Comparison of ENCODE assay signal across 12 cellular contexts in genomic region chr6:12138377-12138776, GRCh38.
DNase-seq lines count a peak whose midpoint lies in the region; ATAC-seq and TF ChIP-seq lines count a peak whose summit lies in the region.
"Had no signal": no experiment of that assay in that cellular context is flagged by ENCODE, and none has a peak within 500 bp of the region (broad histone marks: within the 10 kb centered on the region; RNA-seq: fewer than 3 reads in every experiment).

No MANE protein-coding gene starts in this region.

- H3K9me3 ChIP-seq in DND-41 (ENCODE audit: insufficient read depth, low read length, severe bottlenecking) (no peaks in the 10 kb centered on the region), ascending aorta (no peaks in the 10 kb centered on the region)
- H3K9me3 ChIP-seq: gastrocnemius medialis had no signal

- H3K9me3 Mint-ChIP-seq in T-helper 2 cell treated with Interferon-gamma antibody and Interleukin-4, amounts not matched to agents 5 μg/mL and 100 μg/mL, for 36 hours: peaks cover 9% of the 10 kb centered on the region
- H3K9me3 Mint-ChIP-seq in activated naive CD4-positive, alpha-beta T cell treated with anti-CD3 and anti-CD28 coated beads, Interleukin-2, amount 50 U/mL, for 24 hours: no peaks in the 10 kb centered on the region
- H3K9me3 Mint-ChIP-seq in natural killer cell treated with Interleukin-12 subunit alpha and Interleukin-12 subunit beta and Interleukin-15 and Interleukin-18, amount 100 ng/mL, for 72 hours: peaks cover 11% of the 10 kb centered on the region

- DNase-seq in DND-41 (peak; percentile 52), posterior vena cava (ENCODE audit: low spot score) (no peak), middle frontal gyrus (ENCODE audit: extremely low spot score, low spot score) (no peak), ascending aorta (ENCODE audit: low spot score in 2 of 2) (no peak)
- DNase-seq in T-helper 2 cell treated with Interferon-gamma antibody and Interleukin-4, amounts not matched to agents 5 μg/mL and 100 μg/mL, for 36 hours (ENCODE audit: low spot score): no peak
- DNase-seq in natural killer cell treated with Interleukin-12 subunit alpha and Interleukin-12 subunit beta and Interleukin-15 and Interleukin-18, amount 100 ng/mL, for 72 hours (ENCODE audit: low spot score): no peak
- DNase-seq: C1 segment of cervical spinal cord; effector CD8-positive, alpha-beta T cell; gastrocnemius medialis; NCI-H226 had no signal

- peak overlapping the region; percentile 80 for H3K27ac Mint-ChIP-seq in T-helper 2 cell treated with Interferon-gamma antibody and Interleukin-4, amounts not matched to agents 5 μg/mL and 100 μg/mL, for 36 hours
- H3K27ac Mint-ChIP-seq in activated naive CD4-positive, alpha-beta T cell treated with anti-CD3 and anti-CD28 coated beads, Interleukin-2, amount 50 U/mL, for 24 hours: no peak overlapping the region
- peak overlapping the region in 1 of 2 donors; percentile 5 for H3K27ac Mint-ChIP-seq in natural killer cell treated with Interleukin-12 subunit alpha and Interleukin-12 subunit beta and Interleukin-15 and Interleukin-18, amount 100 ng/mL, for 72 hours

- peak overlapping the region; percentile 26 for H3K4me3 Mint-ChIP-seq in T-helper 2 cell treated with Interferon-gamma antibody and Interleukin-4, amounts not matched to agents 5 μg/mL and 100 μg/mL, for 36 hours
- H3K4me3 Mint-ChIP-seq in activated naive CD4-positive, alpha-beta T cell treated with anti-CD3 and anti-CD28 coated beads, Interleukin-2, amount 50 U/mL, for 24 hours: peak overlapping the region; percentile 30
- H3K4me3 Mint-ChIP-seq in natural killer cell treated with Interleukin-12 subunit alpha and Interleukin-12 subunit beta and Interleukin-15 and Interleukin-18, amount 100 ng/mL, for 72 hours: no peak overlapping the region

- no peaks in the 10 kb centered on the region for H3K79me2 ChIP-seq in DND-41 (ENCODE audit: insufficient read depth, low read length)

- H3K27me3 Mint-ChIP-seq in T-helper 2 cell treated with Interferon-gamma antibody and Interleukin-4, amounts not matched to agents 5 μg/mL and 100 μg/mL, for 36 hours (ENCODE audit: low read depth): no peaks in the 10 kb centered on the region
- H3K27me3 Mint-ChIP-seq in activated naive CD4-positive, alpha-beta T cell treated with anti-CD3 and anti-CD28 coated beads, Interleukin-2, amount 50 U/mL, for 24 hours: no peaks in the 10 kb centered on the region
- H3K27me3 Mint-ChIP-seq in natural killer cell treated with Interleukin-12 subunit alpha and Interleukin-12 subunit beta and Interleukin-15 and Interleukin-18, amount 100 ng/mL, for 72 hours: no peaks in the 10 kb centered on the region

- H3K4me1 ChIP-seq in DND-41 (ENCODE audit: insufficient read depth, low read length) (no peaks in the 10 kb centered on the region), ascending aorta (no peaks in the 10 kb centered on the region)

- H2AFZ ChIP-seq in DND-41 (ENCODE audit: low read depth, low read length): no peak overlapping the region

- intact Hi-C loops in posterior vena cava (cut with DNase I) (no loop called here), ascending aorta (cut with DNase I) (no loop called here)

- no peaks in the 10 kb centered on the region for H4K20me1 ChIP-seq in DND-41 (ENCODE audit: insufficient read depth, low read length)

- H3K4me1 Mint-ChIP-seq in T-helper 2 cell treated with Interferon-gamma antibody and Interleukin-4, amounts not matched to agents 5 μg/mL and 100 μg/mL, for 36 hours (ENCODE audit: low read depth): peaks cover 13% of the 10 kb centered on the region
- peaks cover 34% of the 10 kb centered on the region for H3K4me1 Mint-ChIP-seq in activated naive CD4-positive, alpha-beta T cell treated with anti-CD3 and anti-CD28 coated beads, Interleukin-2, amount 50 U/mL, for 24 hours
- peaks cover 10% of the 10 kb centered on the region in 2 donors for H3K4me1 Mint-ChIP-seq in natural killer cell treated with Interleukin-12 subunit alpha and Interleukin-12 subunit beta and Interleukin-15 and Interleukin-18, amount 100 ng/mL, for 72 hours (ENCODE audit: low read depth in 2 of 2)

- H3K36me3 Mint-ChIP-seq in T-helper 2 cell treated with Interferon-gamma antibody and Interleukin-4, amounts not matched to agents 5 μg/mL and 100 μg/mL, for 36 hours (ENCODE audit: low read depth): peaks cover 50% of the 10 kb centered on the region
- H3K36me3 Mint-ChIP-seq in activated naive CD4-positive, alpha-beta T cell treated with anti-CD3 and anti-CD28 coated beads, Interleukin-2, amount 50 U/mL, for 24 hours: peaks cover 32% of the 10 kb centered on the region
- H3K36me3 Mint-ChIP-seq in natural killer cell treated with Interleukin-12 subunit alpha and Interleukin-12 subunit beta and Interleukin-15 and Interleukin-18, amount 100 ng/mL, for 72 hours: peaks cover 34% of the 10 kb centered on the region

- ATAC-seq in DND-41 (ENCODE audit: insufficient read depth, low read depth): peak; percentile 99
- ATAC-seq in natural killer cell treated with Interleukin-12 subunit alpha and Interleukin-12 subunit beta and Interleukin-15 and Interleukin-18, amount 100 ng/mL, for 72 hours: peak; percentile 40 to 61
- ATAC-seq in HG02885 (IDR thresholded peaks at IDR 0.05; ENCODE audit: poor library complexity, unreplicated experiment): no peak
- ATAC-seq: gastrocnemius medialis had no signal

- H3K9ac ChIP-seq in DND-41 (ENCODE audit: low read depth, low read length): no peak overlapping the region

- H3K27me3 ChIP-seq in DND-41 (ENCODE audit: insufficient read depth, low read length, poor library complexity) (no peaks in the 10 kb centered on the region), ascending aorta (no peaks in the 10 kb centered on the region)
- H3K27me3 ChIP-seq: gastrocnemius medialis had no signal

- TF ChIP-seq CTCF in DND-41 (IDR thresholded peaks at IDR 0.05; ENCODE audit: borderline replicate concordance, extremely low read depth, low read length, poor library complexity, severe bottlenecking) (peak; percentile 4), ascending aorta (IDR thresholded peaks at IDR 0.05) (no peak)

- no peak overlapping the region for H3K27ac ChIP-seq in DND-41 (ENCODE audit: low read length)
- no peak overlapping the region for H3K27ac ChIP-seq in ascending aorta
- H3K27ac ChIP-seq: gastrocnemius medialis had no signal

- no peak overlapping the region for H3K4me3 ChIP-seq in DND-41 (ENCODE audit: low read depth in 1 of 2, low read length in 2 of 2)
- no peak overlapping the region for H3K4me3 ChIP-seq in ascending aorta
- H3K4me3 ChIP-seq: gastrocnemius medialis had no signal

- H3K36me3 ChIP-seq in DND-41 (ENCODE audit: insufficient read depth, low read length) (0 out of 2 replicates have a peak, but pooled peaks cover 3% of the 10 kb centered on the region), ascending aorta (peaks cover 11 to 24% of the 10 kb centered on the region in 2 donors)

- H3K4me2 ChIP-seq in DND-41 (ENCODE audit: insufficient read depth, low read length): no peak overlapping the region
